In the genomic region with DNA sequence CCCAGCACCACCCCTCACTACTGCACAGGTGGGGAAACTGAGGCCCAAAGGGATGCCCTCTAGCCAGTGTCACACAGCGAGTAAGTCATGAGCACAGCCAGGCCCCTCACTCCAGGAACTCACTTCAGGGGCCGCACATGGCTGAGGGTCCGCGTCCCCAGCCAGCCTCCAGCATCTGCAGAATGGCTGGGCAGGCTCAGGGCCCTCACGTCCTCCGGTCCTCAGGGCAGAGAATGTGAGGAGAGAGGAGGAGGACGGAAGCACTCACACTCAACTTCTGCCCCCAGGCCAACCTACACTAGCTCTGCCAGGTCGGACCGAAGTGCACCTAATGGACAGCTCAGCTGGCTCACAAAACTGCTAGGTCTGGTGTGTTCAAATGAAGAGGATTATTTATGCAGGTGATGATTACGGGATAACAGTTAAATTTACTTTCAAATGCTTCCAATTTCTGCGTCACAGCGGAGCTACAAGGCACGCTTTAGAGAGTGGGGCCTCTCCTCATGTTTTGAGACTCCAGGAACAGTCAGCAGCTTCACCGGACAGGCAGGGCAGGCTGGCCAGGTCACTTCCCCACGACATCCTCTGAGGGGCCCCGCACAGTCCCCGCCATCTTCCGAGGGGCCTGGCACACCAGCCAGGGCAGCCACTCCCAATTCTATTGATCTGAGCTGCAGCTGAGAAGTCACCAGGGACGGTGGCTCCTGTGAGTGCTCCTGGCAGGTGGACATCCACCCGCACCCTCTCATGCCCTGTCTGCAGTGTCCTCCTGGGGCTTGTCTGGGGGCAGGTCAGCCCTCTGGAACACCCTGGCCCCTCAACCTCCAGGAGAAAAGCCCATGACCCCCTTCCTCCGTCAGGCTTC, we compare ENCODE assay signal across 28 cellular contexts. TPM values are rescaled to one million over a fixed set of nuclear protein-coding genes. Genes with fewer than 3 reads are reported as not detected.
DNase-seq lines count a peak whose midpoint lies in the region; ATAC-seq, FAIRE-seq and TF ChIP-seq lines count a peak whose summit lies in the region.
"Had no signal": no experiment of that assay in that cellular context is flagged by ENCODE, and none has a peak within 500 bp of the region (broad histone marks: within the 10 kb centered on the region; RNA-seq: fewer than 3 reads in every experiment).

No MANE protein-coding gene starts in this region.

- CTCF ChIA-PET in GM10248 (lab: Yijun Ruan, JAX) = no interaction called here

- no peaks in the 10 kb centered on the region for H3K4me1 Mint-ChIP-seq in CD14-positive monocyte
- H3K4me1 Mint-ChIP-seq: activated naive CD4-positive, alpha-beta T cell treated with anti-CD3 and anti-CD28 coated beads, Interleukin-2, amount 50 U/mL, for 24 hours; memory B cell; stimulated activated naive B cell treated with anti-CD40 and anti-IgM and Interleukin-4, amounts not matched to agents 10 μg/mL and 1 μg/mL and 100 μg/mL, for 72 hours had no signal

- H3K27me3 ChIP-seq in osteoblast (ENCODE audit: insufficient read depth, low read length) (peaks cover 9% of the 10 kb centered on the region), gastrocnemius medialis (peaks cover 4 to 9% (median 6%) of the 10 kb centered on the region in 3 donors)
- H3K27me3 ChIP-seq: ascending aorta had no signal

- H4K20me1 ChIP-seq in osteoblast (ENCODE audit: insufficient read depth, low read length) = no peaks in the 10 kb centered on the region

- peaks cover 3 to 9% (median 6%) of the 10 kb centered on the region in 3 donors for H3K27me3 Mint-ChIP-seq in CD14-positive monocyte (ENCODE audit: low read depth in 3 of 3)

- POLR2A ChIA-PET in GM10248 (lab: Yijun Ruan, JAX) = no interaction called here

- in situ Hi-C loops in gastrocnemius medialis (cut with MboI; ENCODE audit: low sequenced_read_pairs in 4 of 4) = no loop called here

- intact Hi-C loops in CD14-positive monocyte (cut with micrococcal nuclease) = no loop called here
- intact Hi-C loops in kidney (cut with DNase I) = no loop called here
- intact Hi-C loops in gastrocnemius medialis (cut with DNase I; ENCODE audit: low total_unique reads) = no loop called here

- no peaks in the 10 kb centered on the region for H3K36me3 ChIP-seq in kidney (ENCODE audit: control insufficient read depth in 1 of 2, insufficient read depth in 2 of 2, low read length in 2 of 2)
- no peaks in the 10 kb centered on the region for H3K36me3 ChIP-seq in osteoblast (ENCODE audit: insufficient read depth, low read length)
- H3K36me3 ChIP-seq in gastrocnemius medialis = no peaks in the 10 kb centered on the region
- H3K36me3 ChIP-seq: ascending aorta, thoracic aorta had no signal

- no peak overlapping the region for H3K4me2 ChIP-seq in osteoblast (ENCODE audit: insufficient read depth, low read length)

- no peak for TF ChIP-seq CTCF in CD14-positive monocyte (IDR thresholded peaks at IDR 0.05)
- no peak for TF ChIP-seq CTCF in kidney (IDR thresholded peaks at IDR 0.05; ENCODE audit: borderline replicate concordance, extremely low read depth, insufficient read depth)
- no peak for TF ChIP-seq CTCF in osteoblast (IDR thresholded peaks at IDR 0.05; ENCODE audit: extremely low read depth, low read depth, low read length)
- no peak for TF ChIP-seq CTCF in gastrocnemius medialis (IDR thresholded peaks at IDR 0.05 in 4 of 5, conservative IDR thresholded peaks at IDR 0.05 in 1 of 5)
- no peak for TF ChIP-seq CTCF in GM10248 (IDR thresholded peaks at IDR 0.05; ENCODE audit: control extremely low read depth, extremely low read depth, low read depth, missing control alignments)

- TF ChIP-seq POLR2A in gastrocnemius medialis (IDR thresholded peaks at IDR 0.05) = no peak

- H3K4me3 ChIP-seq in kidney (ENCODE audit: low read length in 2 of 2) (no peak overlapping the region), osteoblast (ENCODE audit: insufficient read depth, low read length) (no peak overlapping the region), gastrocnemius medialis (no peak overlapping the region)
- H3K4me3 ChIP-seq: ascending aorta, skin epidermis, thoracic aorta had no signal

- no peak for ATAC-seq in gastrocnemius medialis
- ATAC-seq: SK-N-SH treated with all-trans-retinoic acid at 6 μM for 48 hours; stimulated activated naive B cell treated with anti-CD40 and anti-IgM and Interleukin-4, amounts not matched to agents 10 μg/mL and 1 μg/mL and 100 μg/mL, for 72 hours had no signal

- no peaks in the 10 kb centered on the region for H3K9me3 Mint-ChIP-seq in CD14-positive monocyte
- H3K9me3 Mint-ChIP-seq: activated naive CD4-positive, alpha-beta T cell treated with anti-CD3 and anti-CD28 coated beads, Interleukin-2, amount 50 U/mL, for 24 hours; memory B cell; stimulated activated naive B cell treated with anti-CD40 and anti-IgM and Interleukin-4, amounts not matched to agents 10 μg/mL and 1 μg/mL and 100 μg/mL, for 72 hours; T-helper 2 cell treated with Interferon-gamma antibody and Interleukin-4, amounts not matched to agents 5 μg/mL and 100 μg/mL, for 36 hours had no signal

- no peaks in the 10 kb centered on the region for H3K36me3 Mint-ChIP-seq in CD14-positive monocyte
- H3K36me3 Mint-ChIP-seq: activated naive CD4-positive, alpha-beta T cell treated with anti-CD3 and anti-CD28 coated beads, Interleukin-2, amount 50 U/mL, for 24 hours; memory B cell; stimulated activated naive B cell treated with anti-CD40 and anti-IgM and Interleukin-4, amounts not matched to agents 10 μg/mL and 1 μg/mL and 100 μg/mL, for 72 hours had no signal

- H3K4me3 Mint-ChIP-seq in CD14-positive monocyte = no peak overlapping the region
- H3K4me3 Mint-ChIP-seq: activated naive CD4-positive, alpha-beta T cell treated with anti-CD3 and anti-CD28 coated beads, Interleukin-2, amount 50 U/mL, for 24 hours; memory B cell; stimulated activated naive B cell treated with anti-CD40 and anti-IgM and Interleukin-4, amounts not matched to agents 10 μg/mL and 1 μg/mL and 100 μg/mL, for 72 hours; T-helper 2 cell treated with Interferon-gamma antibody and Interleukin-4, amounts not matched to agents 5 μg/mL and 100 μg/mL, for 36 hours had no signal

- DNase-seq in 8988T (peak; percentile 15), CD14-positive monocyte (ENCODE audit: low spot score) (peak; percentile 39), kidney (peak; percentile 47), osteoblast (ENCODE audit: insufficient read length, low spot score, missing footprints) (peak; percentile 66), gastrocnemius medialis (no peak), AML-193 (lab: John Stamatoyannopoulos, UW) (no peak), GM10248 (ENCODE audit: extremely low spot score) (no peak)
- DNase-seq: activated CD4-positive, alpha-beta T cell treated with anti-CD3 and anti-CD28 coated beads, Interleukin-2, amount 50 U/mL, for 48 hours; cerebellar nuclear complex; DMS79 treated with DMSO at 0.1 percent for 48 hours; effector CD8-positive, alpha-beta T cell; MV-4-11; NCI-H1694 treated with DMSO at 0.1 percent for 48 hours; NCI-H69; RPMI8226; stimulated activated naive B cell treated with anti-CD40 and anti-IgM and Interleukin-4, amounts not matched to agents 10 μg/mL and 1 μg/mL and 100 μg/mL, for 72 hours had no signal

- H3K9ac ChIP-seq in kidney (ENCODE audit: low read length in 2 of 2) = no peak overlapping the region

- H3K27ac ChIP-seq in kidney (ENCODE audit: low read depth in 2 of 2, low read length in 2 of 2) = no peak overlapping the region
- H3K27ac ChIP-seq in osteoblast (ENCODE audit: low read depth, low read length) = no peak overlapping the region
- no peak overlapping the region for H3K27ac ChIP-seq in gastrocnemius medialis
- H3K27ac ChIP-seq: ascending aorta, skin epidermis, thoracic aorta, VCaP had no signal

- H2AFZ ChIP-seq in osteoblast (ENCODE audit: low read length) = no peak overlapping the region

- no peaks in the 10 kb centered on the region for H3K79me2 ChIP-seq in osteoblast (ENCODE audit: insufficient read depth, low read length)

- no peak for FAIRE-seq in kidney (lab: Jason Lieb, UNC)
- FAIRE-seq: frontal cortex, GM12892, GM19239, islet of Langerhans had no signal

- H3K4me1 ChIP-seq in kidney (ENCODE audit: control insufficient read depth in 1 of 2, insufficient read depth in 1 of 2, low read depth in 1 of 2, low read length in 2 of 2) (no peaks in the 10 kb centered on the region), osteoblast (ENCODE audit: insufficient read depth, low read length) (no peaks in the 10 kb centered on the region), gastrocnemius medialis (no peaks in the 10 kb centered on the region)
- H3K4me1 ChIP-seq: ascending aorta had no signal

- peak overlapping the region in 1 of 7 donors; percentile 66 for H3K27ac Mint-ChIP-seq in CD14-positive monocyte
- H3K27ac Mint-ChIP-seq: activated naive CD4-positive, alpha-beta T cell treated with anti-CD3 and anti-CD28 coated beads, Interleukin-2, amount 50 U/mL, for 24 hours; memory B cell; stimulated activated naive B cell treated with anti-CD40 and anti-IgM and Interleukin-4, amounts not matched to agents 10 μg/mL and 1 μg/mL and 100 μg/mL, for 72 hours; T-helper 2 cell treated with Interferon-gamma antibody and Interleukin-4, amounts not matched to agents 5 μg/mL and 100 μg/mL, for 36 hours had no signal

- H3K9me3 ChIP-seq in kidney (ENCODE audit: control insufficient read depth in 1 of 2, low read length in 2 of 2) = no peaks in the 10 kb centered on the region
- no peaks in the 10 kb centered on the region for H3K9me3 ChIP-seq in osteoblast (ENCODE audit: low read depth, low read length)
- H3K9me3 ChIP-seq in gastrocnemius medialis = no peaks in the 10 kb centered on the region
- H3K9me3 ChIP-seq: ascending aorta, thoracic aorta had no signal

RNA-seq across cellular contexts. Expression of a gene that starts 26.5 kb away (rescaled TPM):
- polyA plus RNA-seq in CD14-positive monocyte (not detected), kidney (ENCODE audit: insufficient read depth, low read depth, low replicate concordance) (0.58 TPM)
- total RNA-seq in kidney (0.54 TPM), osteoblast (under 0.01 TPM in 1 of 2 replicates, not detected in the other), gastrocnemius medialis (under 1 TPM in 3 of 4 donors, not detected in 1; 0.05 to 0.33 (median 0.09) TPM)

Comparison
In these comparisons a context has a peak if more than half of its experiments do, and no peak if none do; other contexts are left out.
1. DNase-seq: peak in 8988T (single experiment), CD14-positive monocyte (single experiment), kidney (single experiment) and osteoblast (single experiment); none in gastrocnemius medialis (0 of 2), AML-193 (0 of 2) and GM10248 (single experiment).